Comparison of ENCODE assay signal across 1 cellular context in the genomic region with DNA sequence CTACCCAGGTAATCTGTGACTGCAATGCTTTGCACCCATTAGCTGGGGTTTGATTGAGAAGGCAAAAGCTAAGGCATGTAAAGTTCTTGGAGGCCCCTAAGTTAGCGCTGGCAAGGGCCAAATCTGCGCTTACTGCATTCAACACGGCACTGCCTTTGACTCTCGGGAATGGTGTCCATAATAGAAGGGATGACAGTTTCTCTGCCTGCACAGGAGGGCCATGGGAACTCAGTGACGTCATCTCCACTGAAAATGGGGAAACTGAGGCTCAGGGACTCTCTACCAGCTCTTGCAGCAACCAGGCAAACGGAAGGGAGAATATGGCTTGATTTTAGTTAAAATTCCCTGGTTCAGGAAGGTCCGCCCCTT.
TF ChIP-seq lines count a peak whose summit lies in the region.

No MANE protein-coding gene starts in this region.

TF ChIP-seq in HCT116, 20 proteins besides CTCF, POLR2A, EP300 and RAD21 (continued from another document):
- TF ChIP-seq, protein P1, sequence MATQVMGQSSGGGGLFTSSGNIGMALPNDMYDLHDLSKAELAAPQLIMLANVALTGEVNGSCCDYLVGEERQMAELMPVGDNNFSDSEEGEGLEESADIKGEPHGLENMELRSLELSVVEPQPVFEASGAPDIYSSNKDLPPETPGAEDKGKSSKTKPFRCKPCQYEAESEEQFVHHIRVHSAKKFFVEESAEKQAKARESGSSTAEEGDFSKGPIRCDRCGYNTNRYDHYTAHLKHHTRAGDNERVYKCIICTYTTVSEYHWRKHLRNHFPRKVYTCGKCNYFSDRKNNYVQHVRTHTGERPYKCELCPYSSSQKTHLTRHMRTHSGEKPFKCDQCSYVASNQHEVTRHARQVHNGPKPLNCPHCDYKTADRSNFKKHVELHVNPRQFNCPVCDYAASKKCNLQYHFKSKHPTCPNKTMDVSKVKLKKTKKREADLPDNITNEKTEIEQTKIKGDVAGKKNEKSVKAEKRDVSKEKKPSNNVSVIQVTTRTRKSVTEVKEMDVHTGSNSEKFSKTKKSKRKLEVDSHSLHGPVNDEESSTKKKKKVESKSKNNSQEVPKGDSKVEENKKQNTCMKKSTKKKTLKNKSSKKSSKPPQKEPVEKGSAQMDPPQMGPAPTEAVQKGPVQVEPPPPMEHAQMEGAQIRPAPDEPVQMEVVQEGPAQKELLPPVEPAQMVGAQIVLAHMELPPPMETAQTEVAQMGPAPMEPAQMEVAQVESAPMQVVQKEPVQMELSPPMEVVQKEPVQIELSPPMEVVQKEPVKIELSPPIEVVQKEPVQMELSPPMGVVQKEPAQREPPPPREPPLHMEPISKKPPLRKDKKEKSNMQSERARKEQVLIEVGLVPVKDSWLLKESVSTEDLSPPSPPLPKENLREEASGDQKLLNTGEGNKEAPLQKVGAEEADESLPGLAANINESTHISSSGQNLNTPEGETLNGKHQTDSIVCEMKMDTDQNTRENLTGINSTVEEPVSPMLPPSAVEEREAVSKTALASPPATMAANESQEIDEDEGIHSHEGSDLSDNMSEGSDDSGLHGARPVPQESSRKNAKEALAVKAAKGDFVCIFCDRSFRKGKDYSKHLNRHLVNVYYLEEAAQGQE (IDR thresholded peaks at IDR 0.05; ENCODE audit: low read depth): no peak
- TF ChIP-seq JUND (IDR thresholded peaks at IDR 0.05): no peak
- TF ChIP-seq EZH2phosphoT487 (IDR thresholded peaks at IDR 0.05; ENCODE audit: borderline replicate concordance): no peak
- TF ChIP-seq SRF (IDR thresholded peaks at IDR 0.05; ENCODE audit: low read depth): no peak
- no peak for TF ChIP-seq ZFX (IDR thresholded peaks at IDR 0.05)
- no peak for TF ChIP-seq FOSL1 (IDR thresholded peaks at IDR 0.05; ENCODE audit: low read depth)
- TF ChIP-seq, protein P2, sequence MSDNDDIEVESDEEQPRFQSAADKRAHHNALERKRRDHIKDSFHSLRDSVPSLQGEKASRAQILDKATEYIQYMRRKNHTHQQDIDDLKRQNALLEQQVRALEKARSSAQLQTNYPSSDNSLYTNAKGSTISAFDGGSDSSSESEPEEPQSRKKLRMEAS (IDR thresholded peaks at IDR 0.05): no peak
- peak; percentile 17; the same call in 1 of the 2 replicates for TF ChIP-seq POLR2AphosphoS5 (IDR thresholded peaks at IDR 0.05; ENCODE audit: low read depth, low read length)
